In genomic region chr3:196741401-196741761, GRCh38 we compare ENCODE assay signal across 8 cellular contexts. TPM values are rescaled to one million over a fixed set of nuclear protein-coding genes. Genes with fewer than 3 reads are reported as not detected.
DNase-seq lines count a peak whose midpoint lies in the region; TF ChIP-seq lines count a peak whose summit lies in the region.

No MANE protein-coding gene starts in this region.

- CTCF ChIA-PET in A673 (lab: Charles Lee) = no interaction called here

- H3K27ac ChIP-seq in A673 (ENCODE audit: low read depth, low read length, poor library complexity, severe bottlenecking) = peak overlapping the region; percentile 97
- H3K27ac ChIP-seq in breast epithelium = peak overlapping the region; percentile 91 to 99
- H3K27ac ChIP-seq in muscle layer of duodenum (ENCODE audit: low read length) = peak overlapping the region; percentile 99

- intact Hi-C loops in A673 (cut with micrococcal nuclease; ENCODE audit: unreplicated experiment) (no loop called here), breast epithelium (cut with DNase I; ENCODE audit: low total_unique reads) (no loop called here)

- H3K27me3 ChIP-seq in A673 (replicated peaks; ENCODE audit: insufficient read depth, low read depth, low read length, poor library complexity) = no peaks in the 10 kb centered on the region
- H3K27me3 ChIP-seq in breast epithelium = no peaks in the 10 kb centered on the region
- H3K27me3 ChIP-seq in muscle layer of duodenum (ENCODE audit: low read depth, low read length) = no peaks in the 10 kb centered on the region

- peak overlapping the region; percentile 98 for H3K27ac Mint-ChIP-seq in HFFc6

- peaks cover 6% of the 10 kb centered on the region for H3K36me3 ChIP-seq in A673 (ENCODE audit: insufficient read depth, low read length, poor library complexity, severe bottlenecking)
- H3K36me3 ChIP-seq in breast epithelium = no peaks in the 10 kb centered on the region
- peaks cover 0 to 10% of the 10 kb centered on the region in 2 donors for H3K36me3 ChIP-seq in muscle layer of duodenum (ENCODE audit: control insufficient read depth in 1 of 2, insufficient read depth in 2 of 2, low read length in 2 of 2)

- H3K4me3 ChIP-seq in A673 (ENCODE audit: low read depth, low read length, poor library complexity, severe bottlenecking) = peak overlapping the region; percentile 95
- peak overlapping the region; percentile 73 to 100 (median 76) for H3K4me3 ChIP-seq in breast epithelium
- H3K4me3 ChIP-seq in muscle layer of duodenum (ENCODE audit: low read depth in 1 of 2, low read length in 2 of 2) = peak overlapping the region; percentile 90 to 91

- H3K4me1 ChIP-seq in A673 (ENCODE audit: insufficient read depth, low read length, poor library complexity, severe bottlenecking) (peaks cover 9% of the 10 kb centered on the region), breast epithelium (no peaks in the 10 kb centered on the region), muscle layer of duodenum (ENCODE audit: control insufficient read depth in 1 of 2, insufficient read depth in 2 of 2, low read length in 2 of 2) (peaks cover 0 to 20% of the 10 kb centered on the region in 2 donors)

- H3K4me3 Mint-ChIP-seq in HFFc6 = peak overlapping the region; percentile 97

- POLR2A ChIA-PET in A673 (lab: Charles Lee; ENCODE audit: low non-redundant PET) = no interaction called here

- peaks cover 31% of the 10 kb centered on the region for H3K4me1 Mint-ChIP-seq in HFFc6 (ENCODE audit: low read depth)

- H3K9me3 ChIP-seq in A673 (ENCODE audit: low read depth, low read length, poor library complexity, severe bottlenecking) (no peaks in the 10 kb centered on the region), breast epithelium (no peaks in the 10 kb centered on the region), muscle layer of duodenum (ENCODE audit: control insufficient read depth in 1 of 2, low read length in 2 of 2) (no peaks in the 10 kb centered on the region)

- H3K36me3 Mint-ChIP-seq in HFFc6 (ENCODE audit: low read depth) = peaks cover 15% of the 10 kb centered on the region

- H3K27me3 Mint-ChIP-seq in HFFc6 (ENCODE audit: insufficient read depth) = no peaks in the 10 kb centered on the region

- BruUV-seq in A673 (replicated peaks; lab: Mats Ljungman, UMichigan) = no TSS peak

- TF ChIP-seq CTCF in A673 (conservative IDR thresholded peaks at IDR 0.05; ENCODE audit: low read depth, low read length) (no peak), HFFc6 (IDR thresholded peaks at IDR 0.05) (no peak), breast epithelium (IDR thresholded peaks at IDR 0.05) (no peak)

- TF ChIP-seq POLR2A in breast epithelium (IDR thresholded peaks at IDR 0.05) = no peak

- peaks cover 5% of the 10 kb centered on the region for H3K9me3 Mint-ChIP-seq in HFFc6

- DNase-seq in A673 (ENCODE audit: low spot score) (no peak), HFFc6 (no peak), breast epithelium (ENCODE audit: low spot score in 2 of 2) (no peak), dedifferentiated amniotic fluid mesenchymal stem cell (ENCODE audit: extremely low spot score) (no peak), cerebellum (ENCODE audit: low spot score) (no peak), NCI-H1930 (lab: John Stamatoyannopoulos, UW) (no peak), NCI-H226 (no peak)

RNA-seq across cellular contexts. Expression of gene PAK2, which starts 1.7 kb away (rescaled TPM):
- total RNA-seq in A673 (2021) (93.2 and 102 TPM in 2 replicates), breast epithelium (10 to 100 TPM; 42.3 to 71.2 (median 50.5) TPM), cerebellum (38.3 TPM)
- 10 to 100 TPM; 63.9 to 78.0 (median 69.4) TPM for total RNA-seq in HFFc6 (2021; fragmentation: NEBNext Ultra II Directional; extraction: Animal tissue kit (Norgen Biotek cat#: 25700))

RNA-seq across cellular contexts. Expression of gene PIGX, which starts 29.2 kb away (rescaled TPM):
- total RNA-seq in A673 (2021) (59.0 and 59.1 TPM in 2 replicates), breast epithelium (10 to 100 TPM; 22.5 to 34.4 (median 28.2) TPM), cerebellum (27.7 TPM)
- total RNA-seq in HFFc6 (2021; fragmentation: NEBNext Ultra II Directional; extraction: Animal tissue kit (Norgen Biotek cat#: 25700)) = 10 to 100 TPM; 19.6 to 25.0 (median 24.2) TPM

RNA-seq across cellular contexts. Expression of gene CEP19, which starts 29.3 kb away (rescaled TPM):
- 6.0 TPM in 2 replicates for total RNA-seq in A673 (2021)
- total RNA-seq in HFFc6 (2021; fragmentation: NEBNext Ultra II Directional; extraction: Animal tissue kit (Norgen Biotek cat#: 25700)) = 1 to 10 TPM; 1.9 to 2.6 (median 2.1) TPM
- total RNA-seq in breast epithelium = 1 to 10 TPM; 2.1 to 2.6 (median 2.5) TPM
- total RNA-seq in cerebellum = 8.0 TPM
